In genomic region chr5:2335156-2335555, GRCh38 we compare ENCODE assay signal across 23 cellular contexts.
"Had no signal": no experiment of that assay in that cellular context is flagged by ENCODE, and none has a peak within 500 bp of the region (broad histone marks: within the 10 kb centered on the region; RNA-seq: fewer than 3 reads in every experiment).

No MANE protein-coding gene starts in this region.

- DNase-seq: activated CD4-positive, alpha-beta T cell treated with anti-CD3 and anti-CD28 coated beads for 48 hours; activated CD4-positive, alpha-beta T cell treated with anti-CD3 and anti-CD28 coated beads, Interleukin-2, amount 50 U/mL, for 4 hours; activated CD4-positive, CD25-positive, alpha-beta regulatory T cell treated with anti-CD3 and anti-CD28 coated beads, Interleukin-2, amount 50 U/mL, for 72 hours; activated CD8-positive, alpha-beta memory T cell treated with anti-CD3 and anti-CD28 coated beads, Interleukin-2, amount 50 U/mL, for 48 hours; activated CD8-positive, alpha-beta T cell treated with anti-CD3 and anti-CD28 coated beads, Interleukin-2, amount 10 ng/mL, durations not matched to agents 7 days and 5 days; activated effector memory CD4-positive, alpha-beta T cell treated with anti-CD3 and anti-CD28 coated beads, Interleukin-2, amount 50 U/mL, for 16 hours; activated naive CD4-positive, alpha-beta T cell treated with Interleukin-2 at 50 U/mL for 16 hours; activated T-cell treated with anti-CD3 and anti-CD28 coated beads, Interleukin-2, amount 50 U/mL, for 1 hour; NCI-H1694 treated with DMSO at 0.1 percent for 48 hours; NCI-H2227 treated with DMSO at 0.1 percent for 48 hours; NK-92 treated with Interleukin-12 subunit alpha and Interleukin-12 subunit beta, amount 100 ng/mL, for 24 hours; OCI-M1; Peyer's patch; SHP77; SW 1271 had no signal

- H3K4me3 Mint-ChIP-seq: activated CD8-positive, alpha-beta T cell treated with anti-CD3 and anti-CD28 coated beads, Interleukin-2, amount 10 ng/mL, durations not matched to agents 7 days and 5 days; activated naive CD8-positive, alpha-beta T cell; central memory CD8-positive, alpha-beta T cell; WTC11 had no signal

- H3K27ac ChIP-seq: KMS-11, Peyer's patch, RWPE1, SJSA1 had no signal

- H3K4me1 ChIP-seq: Peyer's patch, SJSA1 had no signal

- H3K9me3 Mint-ChIP-seq: brain had no signal

- H3K9ac ChIP-seq: KMS-11 had no signal

- H3K36me3 Mint-ChIP-seq: activated naive CD8-positive, alpha-beta T cell; brain; WTC11 had no signal

- H3K27me3 ChIP-seq: Peyer's patch, SJSA1 had no signal

- ATAC-seq: activated CD8-positive, alpha-beta T cell treated with anti-CD3 and anti-CD28 coated beads, Interleukin-2, amount 10 ng/mL, durations not matched to agents 7 days and 5 days; SK-N-SH treated with all-trans-retinoic acid at 6 μM for 48 hours had no signal

- H3K4me1 Mint-ChIP-seq: central memory CD8-positive, alpha-beta T cell had no signal

- H3K36me3 ChIP-seq: Peyer's patch, SJSA1 had no signal

- H3K4me2 ChIP-seq: KMS-11 had no signal

- H3K27ac Mint-ChIP-seq: activated CD8-positive, alpha-beta T cell treated with anti-CD3 and anti-CD28 coated beads, Interleukin-2, amount 10 ng/mL, durations not matched to agents 7 days and 5 days; activated naive CD8-positive, alpha-beta T cell; WTC11 had no signal

- H3K4me3 ChIP-seq: Peyer's patch, SJSA1 had no signal

- H3K27me3 Mint-ChIP-seq: central memory CD8-positive, alpha-beta T cell had no signal
